In the genomic region with DNA sequence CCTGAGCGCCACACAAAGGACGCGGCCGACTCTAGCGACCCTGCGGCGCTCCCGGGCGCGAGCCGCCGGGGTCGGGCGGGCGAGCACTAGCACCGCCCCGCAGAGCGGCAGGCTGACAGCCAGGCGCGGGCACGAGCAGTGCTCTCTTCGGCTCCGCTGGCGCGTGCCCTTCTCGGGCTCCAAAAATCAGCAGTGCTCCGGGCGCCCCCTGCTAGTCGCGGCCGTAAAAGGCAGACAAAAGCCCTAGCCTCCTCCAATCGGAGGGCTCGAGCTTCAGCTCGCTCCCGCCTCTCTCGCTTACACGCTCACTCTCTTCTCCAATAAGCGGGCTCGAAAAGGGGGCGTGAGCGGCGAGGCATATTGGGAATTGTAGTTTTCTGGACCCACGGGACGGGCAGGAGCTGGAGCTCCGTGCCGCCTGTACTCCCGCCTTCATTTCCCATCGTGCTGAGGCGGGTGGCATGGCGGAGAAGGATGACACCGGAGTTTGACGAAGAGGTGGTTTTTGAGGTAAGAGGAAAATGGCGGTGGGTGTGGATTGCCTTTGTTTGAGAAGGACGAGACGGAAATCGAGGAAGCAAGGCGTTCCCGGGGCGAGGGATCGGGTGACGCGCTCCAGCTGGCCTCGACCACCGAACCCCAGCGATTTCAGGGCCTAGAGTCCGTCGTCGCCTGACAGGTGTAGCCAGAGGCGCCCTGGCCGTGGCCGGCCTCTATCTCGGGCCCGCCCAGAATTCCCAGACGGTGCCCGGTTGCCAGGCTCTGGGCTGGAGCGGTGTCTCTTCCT, we compare ENCODE assay signal across 8 cellular contexts. TPM values are rescaled to one million over a fixed set of nuclear protein-coding genes. Genes with fewer than 3 reads are reported as not detected.
A peak's percentile ranks its signal among the peaks of the same experiment; 100 is the strongest.
DNase-seq lines count a peak whose midpoint lies in the region; ATAC-seq and TF ChIP-seq lines count a peak whose summit lies in the region.

A gene (minus strand): TSS at position 91 of the 787 bp plus-strand sequence. CDS start 227 bp downstream, outside the sequence.
A gene with protein sequence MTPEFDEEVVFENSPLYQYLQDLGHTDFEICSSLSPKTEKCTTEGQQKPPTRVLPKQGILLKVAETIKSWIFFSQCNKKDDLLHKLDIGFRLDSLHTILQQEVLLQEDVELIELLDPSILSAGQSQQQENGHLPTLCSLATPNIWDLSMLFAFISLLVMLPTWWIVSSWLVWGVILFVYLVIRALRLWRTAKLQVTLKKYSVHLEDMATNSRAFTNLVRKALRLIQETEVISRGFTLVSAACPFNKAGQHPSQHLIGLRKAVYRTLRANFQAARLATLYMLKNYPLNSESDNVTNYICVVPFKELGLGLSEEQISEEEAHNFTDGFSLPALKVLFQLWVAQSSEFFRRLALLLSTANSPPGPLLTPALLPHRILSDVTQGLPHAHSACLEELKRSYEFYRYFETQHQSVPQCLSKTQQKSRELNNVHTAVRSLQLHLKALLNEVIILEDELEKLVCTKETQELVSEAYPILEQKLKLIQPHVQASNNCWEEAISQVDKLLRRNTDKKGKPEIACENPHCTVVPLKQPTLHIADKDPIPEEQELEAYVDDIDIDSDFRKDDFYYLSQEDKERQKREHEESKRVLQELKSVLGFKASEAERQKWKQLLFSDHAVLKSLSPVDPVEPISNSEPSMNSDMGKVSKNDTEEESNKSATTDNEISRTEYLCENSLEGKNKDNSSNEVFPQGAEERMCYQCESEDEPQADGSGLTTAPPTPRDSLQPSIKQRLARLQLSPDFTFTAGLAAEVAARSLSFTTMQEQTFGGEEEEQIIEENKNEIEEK (plus strand): TSS at position 431 of the 787 bp plus-strand sequence. CDS start 44 bp downstream, at position 475.

- peak within 1 kb of the TSS; percentile 74 to 82 for H3K4me3 ChIP-seq in left lung

- peak within 1 kb of the TSS; percentile 95 to 97 for H3K27ac ChIP-seq in left lung

- H3K4me1 ChIP-seq in left lung, result peaks cover 4 to 38% of the 10 kb centered on the region in 2 donors

- DNase-seq in CD1c-positive myeloid dendritic cell (ENCODE audit: extremely low spot score), result peak; percentile 99
- peak; percentile 100 for DNase-seq in NCI-H748 (lab: John Stamatoyannopoulos, UW; ENCODE audit: unreplicated experiment)
- peak; percentile 98 for DNase-seq in activated CD4-positive, alpha-beta T cell treated with anti-CD3 and anti-CD28 coated beads, Interleukin-2, amount 50 U/mL, for 4 hours
- peak; percentile 99 for DNase-seq in dermis blood vessel endothelial cell
- DNase-seq in left lung, result peak; percentile 99
- DNase-seq in stimulated activated CD4-positive, alpha-beta T cell treated with anti-CD3 and anti-CD28 coated beads, Interleukin-2, amount 100 ng/mL, for 48 hours, result peak; percentile 88 to 91

- intact Hi-C loops in left lung (cut with DNase I), result loop anchor here in 1 of 2 donors (10.0 kb wide), 1 partner anchor 83 kb away; no protein-coding TSS in a partner anchor

- no peaks in the 10 kb centered on the region for H3K9me3 ChIP-seq in left lung

- H3K27me3 ChIP-seq in left lung, result no peaks in the 10 kb centered on the region

- peak; percentile 53 to 69 for TF ChIP-seq CTCF in left lung (IDR thresholded peaks at IDR 0.05)

- peak; percentile 92 for ATAC-seq in GM19372 (IDR thresholded peaks at IDR 0.05; ENCODE audit: low read depth, unreplicated experiment)
- peak; percentile 91 for ATAC-seq in HG03558 (IDR thresholded peaks at IDR 0.05; ENCODE audit: extremely low read depth, unreplicated experiment)
- ATAC-seq in left lung, result peak; percentile 92

- no peaks in the 10 kb centered on the region for H3K36me3 ChIP-seq in left lung

RNA-seq across cellular contexts. Expression of the first gene that starts in this region (rescaled TPM):
- total RNA-seq in dermis blood vessel endothelial cell, result 19.6 and 27.0 TPM in 2 replicates
- total RNA-seq in left lung, result 10 to 100 TPM; 17.3 to 36.0 TPM

RNA-seq across cellular contexts. Expression of the second gene that starts in this region (rescaled TPM):
- 96.7 and 134 TPM in 2 replicates for total RNA-seq in dermis blood vessel endothelial cell
- total RNA-seq in left lung, result 10 to 100 TPM; 69.4 to 84.3 TPM

Comparison
In these comparisons a context has a peak if more than half of its experiments do, and no peak if none do; other contexts are left out.
1. Peak in every context shown above with its lines: DNase-seq, ATAC-seq, H3K4me3 ChIP-seq and H3K27ac ChIP-seq.